In the genomic region with DNA sequence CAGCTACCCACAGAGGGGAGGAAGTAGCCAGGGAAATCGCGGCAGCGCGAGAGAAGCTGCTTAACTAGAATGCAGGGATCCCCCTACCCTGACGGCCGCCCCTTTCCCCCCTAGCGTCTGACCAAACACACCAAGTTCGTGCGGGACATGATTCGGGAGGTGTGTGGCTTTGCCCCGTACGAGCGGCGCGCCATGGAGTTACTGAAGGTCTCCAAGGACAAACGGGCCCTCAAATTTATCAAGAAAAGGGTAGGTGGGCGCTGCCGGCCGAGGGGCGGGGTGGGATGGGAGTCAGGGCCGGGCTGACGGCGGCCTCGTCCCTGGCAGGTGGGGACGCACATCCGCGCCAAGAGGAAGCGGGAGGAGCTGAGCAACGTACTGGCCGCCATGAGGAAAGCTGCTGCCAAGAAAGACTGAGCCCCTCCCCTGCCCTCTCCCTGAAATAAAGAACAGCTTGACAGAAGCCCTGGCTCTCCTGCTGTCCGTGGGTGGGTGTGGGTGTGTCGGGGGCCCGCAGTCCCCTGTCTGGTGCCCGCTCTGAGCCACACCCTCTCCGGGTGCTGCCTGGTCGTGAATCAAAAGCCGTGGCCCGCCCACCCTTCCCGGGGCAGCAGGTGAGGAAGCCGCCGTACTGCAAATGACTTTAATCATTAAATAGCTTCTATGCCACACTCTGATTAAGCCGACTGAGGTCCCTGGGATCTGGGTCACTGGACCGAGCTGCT, we compare ENCODE assay signal across 9 cellular contexts. TPM values are rescaled to one million over a fixed set of nuclear protein-coding genes. Genes with fewer than 3 reads are reported as not detected.
DNase-seq lines count a peak whose midpoint lies in the region; ATAC-seq and TF ChIP-seq lines count a peak whose summit lies in the region.
"Had no signal": no experiment of that assay in that cellular context is flagged by ENCODE, and none has a peak within 500 bp of the region (broad histone marks: within the 10 kb centered on the region; RNA-seq: fewer than 3 reads in every experiment).

No MANE protein-coding gene starts in this region.

- no peaks in the 10 kb centered on the region for H3K9me3 Mint-ChIP-seq in effector memory CD8-positive, alpha-beta T cell

- H3K27ac Mint-ChIP-seq in effector memory CD8-positive, alpha-beta T cell, result peak overlapping the region; percentile 94 to 98

- H3K36me3 ChIP-seq in MG63 (peaks cover 36% of the 10 kb centered on the region), mucosa of rectum (ENCODE audit: control insufficient read depth in 2 of 2, insufficient read depth in 2 of 2, low read length in 2 of 2) (peaks cover 44% of the 10 kb centered on the region in 2 donors), stomach (peaks cover 47 to 50% (median 50%) of the 10 kb centered on the region in 4 donors)

- H3K4me3 ChIP-seq in MG63, result peak overlapping the region; percentile 94
- peak overlapping the region; percentile 78 to 88 for H3K4me3 ChIP-seq in mucosa of rectum (ENCODE audit: low read length in 2 of 2)
- H3K4me3 ChIP-seq in stomach, result peak overlapping the region; percentile 71 to 88 (median 78)

- intact Hi-C loops in stomach (cut with DNase I; ENCODE audit: low total_unique reads), result no loop called here

- H3K27me3 Mint-ChIP-seq in effector memory CD8-positive, alpha-beta T cell, result no peaks in the 10 kb centered on the region

- H3K27ac ChIP-seq in mucosa of rectum (ENCODE audit: low read depth in 2 of 2, low read length in 2 of 2) (peak overlapping the region; percentile 91 to 94), stomach (peak overlapping the region; percentile 77 to 95 (median 93))

- 0 to 4% (median 3%) methylated on average over 15 to 43 of the region's 43 CpGs for WGBS in stomach, 5 donors

- H3K9ac ChIP-seq in mucosa of rectum (ENCODE audit: low read depth in 1 of 2, low read length in 2 of 2), result peak overlapping the region; percentile 89 to 91

- peak; percentile 61 for DNase-seq in COR-L47 (lab: John Stamatoyannopoulos, UW)
- DNase-seq in MG63, result peak; percentile 70
- DNase-seq in activated CD4-positive, alpha-beta T cell treated with anti-CD3 and anti-CD28 coated beads for 48 hours, result peak; percentile 76
- DNase-seq in effector memory CD8-positive, alpha-beta T cell, result peak in 2 of 3 experiments; percentile 23 to 46
- peak; percentile 66 for DNase-seq in stomach
- no peak for DNase-seq in NCI-H2107 (lab: John Stamatoyannopoulos, UW)

- H3K27me3 ChIP-seq in MG63 (no peaks in the 10 kb centered on the region), mucosa of rectum (ENCODE audit: control insufficient read depth in 2 of 2, insufficient read depth in 2 of 2, low read length in 2 of 2) (no peaks in the 10 kb centered on the region), stomach (no peaks in the 10 kb centered on the region)

- no peak for TF ChIP-seq POLR2A in stomach (IDR thresholded peaks at IDR 0.05)

- H3K4me1 Mint-ChIP-seq in effector memory CD8-positive, alpha-beta T cell (ENCODE audit: low read depth in 2 of 2), result peaks cover 17 to 30% of the 10 kb centered on the region in 2 donors

- H3K4me3 Mint-ChIP-seq in effector memory CD8-positive, alpha-beta T cell, result peak overlapping the region; percentile 96 to 98

- H3K4me1 ChIP-seq in mucosa of rectum (ENCODE audit: control insufficient read depth in 2 of 2, insufficient read depth in 2 of 2, low read length in 2 of 2) (peaks cover 21 to 28% of the 10 kb centered on the region in 2 donors), stomach (peaks cover 30 to 63% (median 51%) of the 10 kb centered on the region in 4 donors)

- TF ChIP-seq EP300 in stomach (IDR thresholded peaks at IDR 0.05), result no peak

- peaks cover 74% of the 10 kb centered on the region for H3K36me3 Mint-ChIP-seq in effector memory CD8-positive, alpha-beta T cell (ENCODE audit: insufficient read depth)

- no peak for TF ChIP-seq CTCF in stomach (IDR thresholded peaks at IDR 0.05)

- ATAC-seq in effector memory CD8-positive, alpha-beta T cell (replicated peaks), result no peak
- ATAC-seq in GM18870 (IDR thresholded peaks at IDR 0.05; ENCODE audit: unreplicated experiment), result no peak

- H3K9me3 ChIP-seq in MG63, result no peaks in the 10 kb centered on the region
- H3K9me3 ChIP-seq in mucosa of rectum (ENCODE audit: control insufficient read depth in 2 of 2, low read length in 2 of 2), result no peaks in the 10 kb centered on the region
- H3K9me3 ChIP-seq in stomach, result no peaks in the 10 kb centered on the region

RNA-seq across cellular contexts. Expression of gene RPL36, which starts 1.3 kb away (rescaled TPM):
- total RNA-seq in MG63 (2014; rRNA removed; shearing (Covaris generic); ENCODE audit: low replicate concordance), result 562 and 599 TPM in 2 replicates
- 100 to 1,000 TPM; 121 to 772 (median 289) TPM for total RNA-seq in stomach
- 1,000 to 10,000 TPM; 1,713 to 2,132 (median 1,726) TPM for polyA plus RNA-seq in stomach

RNA-seq across cellular contexts. Expression of gene HSD11B1L, which starts 10.5 kb away (rescaled TPM):
- 3.6 and 5.8 TPM in 2 replicates for total RNA-seq in MG63 (2014; rRNA removed; shearing (Covaris generic); ENCODE audit: low replicate concordance)
- 10 to 100 TPM in 1 of 5 donors, 1 to 10 TPM in 3, under 1 TPM in 1; 0.89 to 26.8 (median 2.0) TPM for total RNA-seq in stomach
- polyA plus RNA-seq in stomach, result 10 to 100 TPM in 2 of 3 donors, 1 to 10 TPM in 1; 8.9 to 16.5 (median 11.2) TPM

RNA-seq across cellular contexts. Expression of gene MICOS13, which starts 11.1 kb away (rescaled TPM):
- 21.8 and 75.4 TPM in 2 replicates for total RNA-seq in MG63 (2014; rRNA removed; shearing (Covaris generic); ENCODE audit: low replicate concordance)
- total RNA-seq in stomach, result 100 to 1,000 TPM in 1 of 5 donors, 10 to 100 TPM in 4; 11.0 to 171 (median 27.5) TPM
- 100 to 1,000 TPM in 2 of 3 donors, 10 to 100 TPM in 1; 96.7 to 136 (median 121) TPM for polyA plus RNA-seq in stomach

RNA-seq across cellular contexts. Expression of gene LONP1, which starts 28.6 kb away (rescaled TPM):
- 45.3 and 79.2 TPM in 2 replicates for total RNA-seq in MG63 (2014; rRNA removed; shearing (Covaris generic); ENCODE audit: low replicate concordance)
- total RNA-seq in stomach, result 100 to 1,000 TPM in 1 of 5 donors, 10 to 100 TPM in 3, 1 to 10 TPM in 1; 8.8 to 169 (median 57.4) TPM
- polyA plus RNA-seq in stomach, result 10 to 100 TPM; 41.3 to 43.3 (median 41.7) TPM

RNA-seq across cellular contexts. Expression of gene CATSPERD, which starts 29.1 kb away (rescaled TPM):
- not detected in 2 replicates for total RNA-seq in MG63 (2014; rRNA removed; shearing (Covaris generic); ENCODE audit: low replicate concordance)
- not detected for total RNA-seq in stomach
- polyA plus RNA-seq in stomach, result not detected
- total RNA-seq: T-helper 1 cell treated with Interleukin-12 subunit alpha and Interleukin-12 subunit beta and Interleukin-4 antibody, amounts not matched to agents 30 ng/mL and 1 ng/mL, for 36 hours had no signal
